ENCODE assay signal across 1 cellular context in the genomic region with DNA sequence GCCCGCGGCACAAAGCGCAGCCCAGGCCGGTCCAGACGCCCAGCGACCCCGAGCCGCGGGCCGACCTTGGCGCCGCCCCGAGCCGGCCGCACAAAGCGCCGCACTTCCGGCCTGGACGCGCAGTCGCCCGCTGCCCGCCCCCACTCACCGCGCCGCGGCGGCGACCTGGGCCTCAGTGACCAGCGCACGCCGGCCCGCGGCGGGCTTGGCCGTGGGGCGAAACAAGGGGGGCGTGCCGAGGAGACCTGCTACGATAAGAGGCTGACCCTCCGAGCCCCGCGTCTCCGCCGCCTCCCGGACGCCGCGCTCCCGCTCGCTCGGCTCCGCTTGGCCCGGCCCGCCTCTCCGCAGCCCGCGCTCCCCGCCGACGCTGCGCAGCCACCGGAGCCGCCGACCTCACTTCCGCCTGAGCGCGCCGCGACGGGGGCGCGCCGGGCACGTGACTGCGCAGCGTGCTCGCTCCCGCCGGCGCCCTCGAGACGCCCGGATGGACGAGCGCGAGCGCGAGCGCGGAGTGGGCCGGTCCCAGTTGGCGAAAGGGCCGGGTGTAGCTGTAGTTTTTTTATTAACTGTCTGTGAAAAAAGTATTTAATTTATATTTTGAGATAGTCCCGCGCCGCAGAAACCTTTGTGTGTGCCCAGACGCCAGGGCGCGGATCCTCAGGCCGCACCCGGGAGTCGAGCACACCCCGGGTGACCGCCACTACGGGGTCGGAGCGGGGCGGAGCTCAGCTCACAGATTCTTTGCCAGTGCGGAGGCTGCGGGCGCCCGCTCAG.
A peak's percentile ranks its signal among the peaks of the same experiment; 100 is the strongest.
TF ChIP-seq lines count a peak whose summit lies in the region.

A gene with protein sequence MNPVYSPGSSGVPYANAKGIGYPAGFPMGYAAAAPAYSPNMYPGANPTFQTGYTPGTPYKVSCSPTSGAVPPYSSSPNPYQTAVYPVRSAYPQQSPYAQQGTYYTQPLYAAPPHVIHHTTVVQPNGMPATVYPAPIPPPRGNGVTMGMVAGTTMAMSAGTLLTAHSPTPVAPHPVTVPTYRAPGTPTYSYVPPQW (minus strand): TSS at position 395 of the 777 bp plus-strand sequence. CDS start 10,814 bp downstream, outside the sequence.

TF ChIP-seq in WTC11, 78 proteins besides CTCF, POLR2A, EP300 and RAD21 (continued from another document):
- TF ChIP-seq, protein P1, sequence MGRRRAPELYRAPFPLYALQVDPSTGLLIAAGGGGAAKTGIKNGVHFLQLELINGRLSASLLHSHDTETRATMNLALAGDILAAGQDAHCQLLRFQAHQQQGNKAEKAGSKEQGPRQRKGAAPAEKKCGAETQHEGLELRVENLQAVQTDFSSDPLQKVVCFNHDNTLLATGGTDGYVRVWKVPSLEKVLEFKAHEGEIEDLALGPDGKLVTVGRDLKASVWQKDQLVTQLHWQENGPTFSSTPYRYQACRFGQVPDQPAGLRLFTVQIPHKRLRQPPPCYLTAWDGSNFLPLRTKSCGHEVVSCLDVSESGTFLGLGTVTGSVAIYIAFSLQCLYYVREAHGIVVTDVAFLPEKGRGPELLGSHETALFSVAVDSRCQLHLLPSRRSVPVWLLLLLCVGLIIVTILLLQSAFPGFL (CRISPR knock-in tag; IDR thresholded peaks at IDR 0.05; ENCODE audit: borderline replicate concordance), result no peak
- TF ChIP-seq, protein P2, sequence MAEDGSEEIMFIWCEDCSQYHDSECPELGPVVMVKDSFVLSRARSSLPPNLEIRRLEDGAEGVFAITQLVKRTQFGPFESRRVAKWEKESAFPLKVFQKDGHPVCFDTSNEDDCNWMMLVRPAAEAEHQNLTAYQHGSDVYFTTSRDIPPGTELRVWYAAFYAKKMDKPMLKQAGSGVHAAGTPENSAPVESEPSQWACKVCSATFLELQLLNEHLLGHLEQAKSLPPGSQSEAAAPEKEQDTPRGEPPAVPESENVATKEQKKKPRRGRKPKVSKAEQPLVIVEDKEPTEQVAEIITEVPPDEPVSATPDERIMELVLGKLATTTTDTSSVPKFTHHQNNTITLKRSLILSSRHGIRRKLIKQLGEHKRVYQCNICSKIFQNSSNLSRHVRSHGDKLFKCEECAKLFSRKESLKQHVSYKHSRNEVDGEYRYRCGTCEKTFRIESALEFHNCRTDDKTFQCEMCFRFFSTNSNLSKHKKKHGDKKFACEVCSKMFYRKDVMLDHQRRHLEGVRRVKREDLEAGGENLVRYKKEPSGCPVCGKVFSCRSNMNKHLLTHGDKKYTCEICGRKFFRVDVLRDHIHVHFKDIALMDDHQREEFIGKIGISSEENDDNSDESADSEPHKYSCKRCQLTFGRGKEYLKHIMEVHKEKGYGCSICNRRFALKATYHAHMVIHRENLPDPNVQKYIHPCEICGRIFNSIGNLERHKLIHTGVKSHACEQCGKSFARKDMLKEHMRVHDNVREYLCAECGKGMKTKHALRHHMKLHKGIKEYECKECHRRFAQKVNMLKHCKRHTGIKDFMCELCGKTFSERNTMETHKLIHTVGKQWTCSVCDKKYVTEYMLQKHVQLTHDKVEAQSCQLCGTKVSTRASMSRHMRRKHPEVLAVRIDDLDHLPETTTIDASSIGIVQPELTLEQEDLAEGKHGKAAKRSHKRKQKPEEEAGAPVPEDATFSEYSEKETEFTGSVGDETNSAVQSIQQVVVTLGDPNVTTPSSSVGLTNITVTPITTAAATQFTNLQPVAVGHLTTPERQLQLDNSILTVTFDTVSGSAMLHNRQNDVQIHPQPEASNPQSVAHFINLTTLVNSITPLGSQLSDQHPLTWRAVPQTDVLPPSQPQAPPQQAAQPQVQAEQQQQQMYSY (CRISPR knock-in tag; IDR thresholded peaks at IDR 0.05), result 0 out of 2 replicates have a peak, but pooled peaks have one; percentile 25
- TF ChIP-seq NFE2L1 (CRISPR knock-in tag; IDR thresholded peaks at IDR 0.05), result no peak
- TF ChIP-seq, protein P3, sequence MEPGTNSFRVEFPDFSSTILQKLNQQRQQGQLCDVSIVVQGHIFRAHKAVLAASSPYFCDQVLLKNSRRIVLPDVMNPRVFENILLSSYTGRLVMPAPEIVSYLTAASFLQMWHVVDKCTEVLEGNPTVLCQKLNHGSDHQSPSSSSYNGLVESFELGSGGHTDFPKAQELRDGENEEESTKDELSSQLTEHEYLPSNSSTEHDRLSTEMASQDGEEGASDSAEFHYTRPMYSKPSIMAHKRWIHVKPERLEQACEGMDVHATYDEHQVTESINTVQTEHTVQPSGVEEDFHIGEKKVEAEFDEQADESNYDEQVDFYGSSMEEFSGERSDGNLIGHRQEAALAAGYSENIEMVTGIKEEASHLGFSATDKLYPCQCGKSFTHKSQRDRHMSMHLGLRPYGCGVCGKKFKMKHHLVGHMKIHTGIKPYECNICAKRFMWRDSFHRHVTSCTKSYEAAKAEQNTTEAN (CRISPR knock-in tag; IDR thresholded peaks at IDR 0.05), result no peak
